Comparison of ENCODE assay signal across 12 cellular contexts in genomic region chr7:116510795-116511194, GRCh38. TPM values are rescaled to one million over a fixed set of nuclear protein-coding genes. Genes with fewer than 3 reads are reported as not detected.
DNase-seq lines count a peak whose midpoint lies in the region; ATAC-seq, FAIRE-seq and TF ChIP-seq lines count a peak whose summit lies in the region.
"Had no signal": no experiment of that assay in that cellular context is flagged by ENCODE, and none has a peak within 500 bp of the region (broad histone marks: within the 10 kb centered on the region; RNA-seq: fewer than 3 reads in every experiment).

No MANE protein-coding gene starts in this region.

- H3K27me3 ChIP-seq in MM.1S (replicated peaks; ENCODE audit: insufficient read depth, low read length) (no peaks in the 10 kb centered on the region), Caco-2 (replicated peaks; ENCODE audit: control insufficient read depth, insufficient read depth, low read length) (no peaks in the 10 kb centered on the region)

- H3F3A ChIP-seq in MM.1S (ENCODE audit: insufficient read depth, low read length), result peaks cover 27% of the 10 kb centered on the region

- DNase-seq in MM.1S (no peak), osteocyte (ENCODE audit: extremely low spot score, unreplicated experiment) (no peak), Caco-2 (no peak), T-cell (no peak), 8988T (no peak)
- no peak for DNase-seq in effector memory CD8-positive, alpha-beta T cell
- DNase-seq: activated effector memory CD4-positive, alpha-beta T cell treated with anti-CD3 and anti-CD28 coated beads, Interleukin-2, amount 50 U/mL, for 16 hours; GOT3 had no signal

- peak overlapping the region; percentile 80 to 93 for H3K4me3 Mint-ChIP-seq in effector memory CD8-positive, alpha-beta T cell
- no peak overlapping the region for H3K4me3 Mint-ChIP-seq in osteocyte (ENCODE audit: unreplicated experiment)
- H3K4me3 Mint-ChIP-seq in Caco-2 (ENCODE audit: unreplicated experiment), result no peak overlapping the region
- H3K4me3 Mint-ChIP-seq in T-cell, result no peak overlapping the region
- H3K4me3 Mint-ChIP-seq: WTC11 had no signal

- no peaks in the 10 kb centered on the region for H3K79me2 ChIP-seq in MM.1S (ENCODE audit: low read length)

- H3K27me3 Mint-ChIP-seq in effector memory CD8-positive, alpha-beta T cell, result peaks cover 9 to 12% of the 10 kb centered on the region in 2 donors
- no peaks in the 10 kb centered on the region for H3K27me3 Mint-ChIP-seq in osteocyte (ENCODE audit: unreplicated experiment)
- no peaks in the 10 kb centered on the region for H3K27me3 Mint-ChIP-seq in Caco-2 (ENCODE audit: insufficient read depth, unreplicated experiment)
- peaks cover 7 to 24% of the 10 kb centered on the region in 2 donors for H3K27me3 Mint-ChIP-seq in T-cell

- FAIRE-seq in A204.1 (lab: Jason Lieb, UNC), result peak; percentile 71
- FAIRE-seq: urothelium cell line had no signal

- H4K20me1 ChIP-seq in MM.1S (ENCODE audit: insufficient read depth, low read length), result no peaks in the 10 kb centered on the region

- peak overlapping the region; percentile 79 for H3K27ac ChIP-seq in MM.1S (ENCODE audit: low read length)

- TF ChIP-seq CTCF in MM.1S (IDR thresholded peaks at IDR 0.05; ENCODE audit: low read length) (no peak), osteocyte (IDR thresholded peaks at IDR 0.05) (no peak), Caco-2 (IDR thresholded peaks at IDR 0.05; ENCODE audit: insufficient read depth in 1 of 2, low read depth in 1 of 2, low read length in 1 of 2, severe bottlenecking in 1 of 2, unreplicated experiment in 1 of 2) (no peak)

- no peak overlapping the region for H3K4me3 ChIP-seq in MM.1S (ENCODE audit: low read length)
- no peak overlapping the region for H3K4me3 ChIP-seq in Caco-2 (ENCODE audit: low read depth, low read length)

- POLR2A ChIA-PET in Caco-2 (lab: Charles Lee), result no interaction called here
- POLR2A ChIA-PET in T-cell (lab: Charles Lee), result no interaction called here

- H3K4me2 ChIP-seq in MM.1S (ENCODE audit: low read depth, low read length), result peak overlapping the region; percentile 74; the same call in 1 of the 2 replicates

- H3K27ac Mint-ChIP-seq in effector memory CD8-positive, alpha-beta T cell, result peak overlapping the region in 1 of 2 donors; percentile 92
- H3K27ac Mint-ChIP-seq in osteocyte (ENCODE audit: unreplicated experiment) (peak overlapping the region; percentile 94), Caco-2 (ENCODE audit: unreplicated experiment) (no peak overlapping the region), T-cell (no peak overlapping the region)
- H3K27ac Mint-ChIP-seq: WTC11 had no signal

- no peak for ATAC-seq in effector memory CD8-positive, alpha-beta T cell (replicated peaks)
- ATAC-seq in T-cell (replicated peaks in 1 of 4) (no peak), HG02840 (IDR thresholded peaks at IDR 0.05; ENCODE audit: low FRiP score, unreplicated experiment) (no peak)
- ATAC-seq: WTC11 had no signal

- H3K4me1 ChIP-seq in MM.1S (ENCODE audit: low read length), result peaks cover 19% of the 10 kb centered on the region
- H3K4me1 ChIP-seq in Caco-2, result peaks cover 7% of the 10 kb centered on the region

- H3K36me3 ChIP-seq in MM.1S (replicated peaks; ENCODE audit: insufficient read depth, low read length), result no peaks in the 10 kb centered on the region
- H3K36me3 ChIP-seq in Caco-2 (ENCODE audit: control insufficient read depth, insufficient read depth, low read length), result no peaks in the 10 kb centered on the region

- H2AFZ ChIP-seq in MM.1S (ENCODE audit: low read length), result 0 out of 2 replicates have a peak overlapping the region, but pooled peaks have one; percentile 69

- H3K9me3 Mint-ChIP-seq in effector memory CD8-positive, alpha-beta T cell, result no peaks in the 10 kb centered on the region
- H3K9me3 Mint-ChIP-seq in osteocyte (ENCODE audit: unreplicated experiment) (no peaks in the 10 kb centered on the region), Caco-2 (ENCODE audit: unreplicated experiment) (no peaks in the 10 kb centered on the region), T-cell (no peaks in the 10 kb centered on the region)
- H3K9me3 Mint-ChIP-seq: WTC11 had no signal

- no peaks in the 10 kb centered on the region for H3K9me2 ChIP-seq in MM.1S (replicated peaks; ENCODE audit: insufficient read depth, low read length)

- BruUV-seq in Caco-2 (replicated peaks; lab: Mats Ljungman, UMichigan), result no TSS peak

- H3K36me3 Mint-ChIP-seq in effector memory CD8-positive, alpha-beta T cell (ENCODE audit: insufficient read depth), result no peaks in the 10 kb centered on the region
- H3K36me3 Mint-ChIP-seq in osteocyte (ENCODE audit: unreplicated experiment), result peaks cover 18% of the 10 kb centered on the region
- H3K36me3 Mint-ChIP-seq in Caco-2 (ENCODE audit: insufficient read depth, unreplicated experiment), result no peaks in the 10 kb centered on the region
- H3K36me3 Mint-ChIP-seq in T-cell, result no peaks in the 10 kb centered on the region
- H3K36me3 Mint-ChIP-seq: WTC11 had no signal

- peak overlapping the region; percentile 57 for H3K9ac ChIP-seq in MM.1S (ENCODE audit: low read length)

- H3K9me3 ChIP-seq in MM.1S (replicated peaks; ENCODE audit: insufficient read depth, low read length) (no peaks in the 10 kb centered on the region), Caco-2 (no peaks in the 10 kb centered on the region)

- peaks cover 16 to 21% of the 10 kb centered on the region in 2 donors for H3K4me1 Mint-ChIP-seq in effector memory CD8-positive, alpha-beta T cell (ENCODE audit: low read depth in 2 of 2)
- peaks cover 56% of the 10 kb centered on the region for H3K4me1 Mint-ChIP-seq in osteocyte (ENCODE audit: unreplicated experiment)
- H3K4me1 Mint-ChIP-seq in Caco-2 (ENCODE audit: low read depth, unreplicated experiment), result peaks cover 23% of the 10 kb centered on the region
- H3K4me1 Mint-ChIP-seq in T-cell, result peaks cover 9 to 22% (median 16%) of the 10 kb centered on the region in 3 donors

- CTCF ChIA-PET in Caco-2 (lab: Charles Lee) (no interaction called here), T-cell (lab: Charles Lee) (interaction anchor here (0.5 to 1.7 kb wide), 2 partner anchors 16 to 227 kb away, joined by 3 to 5 read pairs; no protein-coding TSS in a partner anchor)

- intact Hi-C loops in Caco-2 (cut with micrococcal nuclease; ENCODE audit: unreplicated experiment), result no loop called here

RNA-seq across cellular contexts. Expression of gene CAV2, which starts 11.3 kb away (rescaled TPM):
- total RNA-seq in osteocyte (81.6 and 86.8 TPM in 2 replicates), Caco-2 (2022) (17.6 and 18.1 TPM in 2 replicates), T-cell (under 1 TPM in 3 of 5 donors, not detected in 2; 0.49 to 0.89 (median 0.55) TPM)

RNA-seq across cellular contexts. Expression of gene CAV1, which starts 14.0 kb away (rescaled TPM):
- total RNA-seq in osteocyte, result 492 and 502 TPM in 2 replicates
- 4.9 and 6.0 TPM in 2 replicates for total RNA-seq in Caco-2 (2022)
- total RNA-seq in T-cell, result 1 to 10 TPM in 2 of 5 donors, under 1 TPM in 2, not detected in 1; 0.25 to 1.4 (median 0.98) TPM

Comparison
In these comparisons a context has a peak if more than half of its experiments do, and no peak if none do; other contexts are left out.
1. H3K4me3 Mint-ChIP-seq: peak in effector memory CD8-positive, alpha-beta T cell (2 of 2); none in osteocyte (single experiment), Caco-2 (single experiment) and T-cell (0 of 3).
2. RNA of gene CAV1, which starts 14.0 kb away (total RNA-seq): 492 to 502 TPM in osteocyte; 4.9 to 6.0 TPM in Caco-2 and 0.25 to 1.4 TPM in T-cell; every median in the first group is over 10 times any median in the second.